Comparison of ENCODE assay signal across 1 cellular context in the genomic region with DNA sequence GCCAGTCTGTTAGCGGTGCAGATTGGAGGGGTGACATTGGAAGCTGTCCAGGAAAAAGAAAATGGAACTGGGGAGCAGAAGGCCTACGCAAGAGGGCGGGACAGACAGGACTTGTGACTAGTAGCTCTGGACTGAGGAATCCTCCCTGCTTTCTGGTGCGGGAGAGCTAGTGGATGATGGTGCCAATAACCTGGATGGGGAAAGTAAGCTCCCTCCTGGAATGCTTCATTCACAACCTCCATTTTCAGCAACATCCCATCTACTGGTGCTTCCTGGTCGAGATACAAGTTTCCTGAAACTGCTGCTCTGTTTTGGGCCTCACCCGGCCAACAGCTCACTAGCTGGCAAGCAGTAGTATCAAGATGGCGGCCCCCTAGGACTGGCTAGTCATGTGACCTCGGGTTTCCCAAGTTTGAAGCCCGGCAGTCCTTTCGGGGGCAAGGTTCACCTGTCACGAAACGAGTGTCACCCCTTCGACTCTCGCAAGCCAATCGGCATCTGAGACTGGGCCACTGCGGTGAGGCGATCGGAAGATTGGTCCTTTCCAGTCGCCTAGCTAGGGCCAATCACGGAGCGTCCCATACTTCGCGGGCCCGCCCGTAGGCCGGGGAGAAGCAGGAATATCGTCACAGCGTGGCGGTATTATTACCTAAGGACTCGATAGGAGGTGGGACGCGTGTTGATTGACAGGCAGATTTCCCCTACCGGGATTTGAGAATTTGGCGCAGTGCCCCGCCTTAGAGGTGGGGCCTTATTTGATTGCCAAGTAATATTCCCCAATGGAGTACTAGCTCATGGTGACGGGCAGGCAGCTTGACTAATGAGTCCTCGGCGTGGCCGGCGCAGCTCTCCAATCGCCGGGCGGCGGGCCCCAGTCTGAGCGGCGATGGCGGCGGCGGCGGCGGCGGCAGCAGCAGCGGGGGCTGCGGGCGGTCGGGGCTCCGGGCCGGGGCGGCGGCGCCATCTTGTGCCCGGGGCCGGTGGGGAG.
TF ChIP-seq lines count a peak whose summit lies in the region.

A gene with protein sequence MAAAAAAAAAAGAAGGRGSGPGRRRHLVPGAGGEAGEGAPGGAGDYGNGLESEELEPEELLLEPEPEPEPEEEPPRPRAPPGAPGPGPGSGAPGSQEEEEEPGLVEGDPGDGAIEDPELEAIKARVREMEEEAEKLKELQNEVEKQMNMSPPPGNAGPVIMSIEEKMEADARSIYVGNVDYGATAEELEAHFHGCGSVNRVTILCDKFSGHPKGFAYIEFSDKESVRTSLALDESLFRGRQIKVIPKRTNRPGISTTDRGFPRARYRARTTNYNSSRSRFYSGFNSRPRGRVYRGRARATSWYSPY (plus strand): TSS at position 874 of the 988 bp plus-strand sequence. CDS start 13 bp downstream, at position 887.

TF ChIP-seq in liver, 16 proteins besides CTCF, POLR2A, EP300 and RAD21 (continued from another document):
- TF ChIP-seq, protein P1, sequence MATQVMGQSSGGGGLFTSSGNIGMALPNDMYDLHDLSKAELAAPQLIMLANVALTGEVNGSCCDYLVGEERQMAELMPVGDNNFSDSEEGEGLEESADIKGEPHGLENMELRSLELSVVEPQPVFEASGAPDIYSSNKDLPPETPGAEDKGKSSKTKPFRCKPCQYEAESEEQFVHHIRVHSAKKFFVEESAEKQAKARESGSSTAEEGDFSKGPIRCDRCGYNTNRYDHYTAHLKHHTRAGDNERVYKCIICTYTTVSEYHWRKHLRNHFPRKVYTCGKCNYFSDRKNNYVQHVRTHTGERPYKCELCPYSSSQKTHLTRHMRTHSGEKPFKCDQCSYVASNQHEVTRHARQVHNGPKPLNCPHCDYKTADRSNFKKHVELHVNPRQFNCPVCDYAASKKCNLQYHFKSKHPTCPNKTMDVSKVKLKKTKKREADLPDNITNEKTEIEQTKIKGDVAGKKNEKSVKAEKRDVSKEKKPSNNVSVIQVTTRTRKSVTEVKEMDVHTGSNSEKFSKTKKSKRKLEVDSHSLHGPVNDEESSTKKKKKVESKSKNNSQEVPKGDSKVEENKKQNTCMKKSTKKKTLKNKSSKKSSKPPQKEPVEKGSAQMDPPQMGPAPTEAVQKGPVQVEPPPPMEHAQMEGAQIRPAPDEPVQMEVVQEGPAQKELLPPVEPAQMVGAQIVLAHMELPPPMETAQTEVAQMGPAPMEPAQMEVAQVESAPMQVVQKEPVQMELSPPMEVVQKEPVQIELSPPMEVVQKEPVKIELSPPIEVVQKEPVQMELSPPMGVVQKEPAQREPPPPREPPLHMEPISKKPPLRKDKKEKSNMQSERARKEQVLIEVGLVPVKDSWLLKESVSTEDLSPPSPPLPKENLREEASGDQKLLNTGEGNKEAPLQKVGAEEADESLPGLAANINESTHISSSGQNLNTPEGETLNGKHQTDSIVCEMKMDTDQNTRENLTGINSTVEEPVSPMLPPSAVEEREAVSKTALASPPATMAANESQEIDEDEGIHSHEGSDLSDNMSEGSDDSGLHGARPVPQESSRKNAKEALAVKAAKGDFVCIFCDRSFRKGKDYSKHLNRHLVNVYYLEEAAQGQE (IDR thresholded peaks at IDR 0.05) = peak; percentile 63
- TF ChIP-seq, protein P2, sequence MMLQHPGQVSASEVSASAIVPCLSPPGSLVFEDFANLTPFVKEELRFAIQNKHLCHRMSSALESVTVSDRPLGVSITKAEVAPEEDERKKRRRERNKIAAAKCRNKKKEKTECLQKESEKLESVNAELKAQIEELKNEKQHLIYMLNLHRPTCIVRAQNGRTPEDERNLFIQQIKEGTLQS (IDR thresholded peaks at IDR 0.05) = peak; percentile 39
- TF ChIP-seq JUND (IDR thresholded peaks at IDR 0.05) = peak; percentile 50 to 76
- TF ChIP-seq, protein P3, sequence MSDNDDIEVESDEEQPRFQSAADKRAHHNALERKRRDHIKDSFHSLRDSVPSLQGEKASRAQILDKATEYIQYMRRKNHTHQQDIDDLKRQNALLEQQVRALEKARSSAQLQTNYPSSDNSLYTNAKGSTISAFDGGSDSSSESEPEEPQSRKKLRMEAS (IDR thresholded peaks at IDR 0.05) = peak; percentile 81
- TF ChIP-seq FOXA2 (IDR thresholded peaks at IDR 0.05) = peak; percentile 54
- peak; percentile 100 for TF ChIP-seq YY1 (IDR thresholded peaks at IDR 0.05)
- peak; percentile 87 for TF ChIP-seq NR2F2 (IDR thresholded peaks at IDR 0.05)
- TF ChIP-seq HNF4A (conservative IDR thresholded peaks at IDR 0.05) = peak; percentile 89 to 94
- TF ChIP-seq HNF4G (IDR thresholded peaks at IDR 0.05) = peak; percentile 79
- TF ChIP-seq TAF1 (conservative IDR thresholded peaks at IDR 0.05) = no peak
- TF ChIP-seq SP1 (IDR thresholded peaks at IDR 0.05) = peak; percentile 93
- peak; percentile 64 to 90 for TF ChIP-seq GABPA (IDR thresholded peaks at IDR 0.05 in 1 of 2, conservative IDR thresholded peaks at IDR 0.05 in 1 of 2)
- TF ChIP-seq EGR1 (IDR thresholded peaks at IDR 0.05; ENCODE audit: low read depth in 2 of 2) = peak; percentile 9 to 11
- peak; percentile 80 to 82 for TF ChIP-seq RXRA (IDR thresholded peaks at IDR 0.05)
- TF ChIP-seq FOXA1 (IDR thresholded peaks at IDR 0.05) = peak; percentile 45
